ENCODE assay signal across 16 cellular contexts in genomic region chr3:61955483-61955882, GRCh38.
"Had no signal": no experiment of that assay in that cellular context is flagged by ENCODE, and none has a peak within 500 bp of the region (broad histone marks: within the 10 kb centered on the region; RNA-seq: fewer than 3 reads in every experiment).

No MANE protein-coding gene starts in this region.

- H3K36me3 Mint-ChIP-seq: memory B cell, naive B cell had no signal

- H3K27ac Mint-ChIP-seq: activated T-cell treated with anti-CD3 and anti-CD28 coated beads, Interleukin-2, amount 50 U/mL, for 72 hours; memory B cell; naive B cell had no signal

- ATAC-seq: activated CD4-positive, CD25-positive, alpha-beta regulatory T cell treated with anti-CD3 and anti-CD28 coated beads, Interleukin-2, amount 50 U/mL, for 24 hours; activated T-cell treated with anti-CD3 and anti-CD28 coated beads, Interleukin-2, amount 50 U/mL, for 72 hours; mucosa of descending colon had no signal

- FAIRE-seq: urothelium cell line had no signal

- H3K9me3 Mint-ChIP-seq: activated T-cell treated with anti-CD3 and anti-CD28 coated beads, Interleukin-2, amount 50 U/mL, for 72 hours; memory B cell had no signal

- H3K4me3 Mint-ChIP-seq: activated T-cell treated with anti-CD3 and anti-CD28 coated beads, Interleukin-2, amount 50 U/mL, for 72 hours; memory B cell; naive B cell had no signal

- H3K27me3 ChIP-seq: dorsolateral prefrontal cortex, gastroesophageal sphincter, heart left ventricle, ovary, tibial nerve had no signal

- DNase-seq: activated effector memory CD4-positive, alpha-beta T cell treated with anti-CD3 and anti-CD28 coated beads, Interleukin-2, amount 50 U/mL, for 16 hours; activated naive CD4-positive, alpha-beta T cell treated with anti-CD3 and anti-CD28 coated beads, Interleukin-2, amount 50 U/mL, for 16 hours; activated T-cell treated with anti-CD3 and anti-CD28 coated beads, Interleukin-2, amount 50 U/mL, for 72 hours; dorsolateral prefrontal cortex; heart left ventricle; mucosa of descending colon; naive B cell; ovary; stimulated activated CD4-positive, alpha-beta T cell treated with anti-CD3 and anti-CD28 coated beads, Interleukin-12 subunit alpha, Interleukin-12 subunit beta, amount 100 ng/mL, for 4 hours; stimulated activated CD4-positive, alpha-beta T cell treated with anti-CD3 and anti-CD28 coated beads, Interleukin-2, amount 100 ng/mL, for 24 hours; stimulated activated naive CD4-positive, alpha-beta T cell treated with Interleukin-2 at 50 U/mL for 16 hours had no signal

- H3K4me1 Mint-ChIP-seq: memory B cell, naive B cell had no signal

- H3K4me3 ChIP-seq: dorsolateral prefrontal cortex, gastroesophageal sphincter, heart left ventricle, mucosa of descending colon, ovary, tibial nerve had no signal

- H3K9me3 ChIP-seq: gastroesophageal sphincter, heart left ventricle, mucosa of descending colon, ovary, tibial nerve had no signal

- H3K36me3 ChIP-seq: gastroesophageal sphincter, heart left ventricle, ovary, tibial nerve had no signal

- H3K27ac ChIP-seq: dorsolateral prefrontal cortex, gastroesophageal sphincter, ovary, tibial nerve had no signal

- H3K27me3 Mint-ChIP-seq: memory B cell, naive B cell had no signal
